ENCODE assay signal across 13 cellular contexts in genomic region chr1:157806431-157807149, GRCh38. TPM values are rescaled to one million over a fixed set of nuclear protein-coding genes. Genes with fewer than 3 reads are reported as not detected.
A peak's percentile ranks its signal among the peaks of the same experiment; 100 is the strongest.
DNase-seq lines count a peak whose midpoint lies in the region; ATAC-seq and TF ChIP-seq lines count a peak whose summit lies in the region.
"Had no signal": no experiment of that assay in that cellular context is flagged by ENCODE, and none has a peak within 500 bp of the region (broad histone marks: within the 10 kb centered on the region; RNA-seq: fewer than 3 reads in every experiment).

No MANE protein-coding gene starts in this region.

- peaks cover 60% of the 10 kb centered on the region for H3K4me1 Mint-ChIP-seq in memory B cell

- no peaks in the 10 kb centered on the region for H3K9me3 Mint-ChIP-seq in memory B cell

- ATAC-seq in GM18867 (IDR thresholded peaks at IDR 0.05; ENCODE audit: unreplicated experiment): peak; percentile 89
- ATAC-seq in GM21529 (IDR thresholded peaks at IDR 0.05; ENCODE audit: unreplicated experiment): peak; percentile 88
- ATAC-seq in HG03342 (IDR thresholded peaks at IDR 0.05; ENCODE audit: unreplicated experiment): peak; percentile 94
- peak; percentile 93 for ATAC-seq in memory B cell (ENCODE audit: low read depth)
- no peak for ATAC-seq in omental fat pad (ENCODE audit: low FRiP score)

- DNase-seq in memory B cell (ENCODE audit: low spot score in 2 of 2): peak; percentile 56 to 73
- no peak for DNase-seq in stimulated activated CD4-positive, alpha-beta T cell treated with anti-CD3 and anti-CD28 coated beads, Interleukin-1b, Interleukin-23, amount 100 ng/mL, for 48 hours
- DNase-seq in omental fat pad (ENCODE audit: low spot score): no peak
- DNase-seq in CD1c-positive myeloid dendritic cell (ENCODE audit: extremely low spot score): no peak
- DNase-seq in GDM1 (lab: John Stamatoyannopoulos, UW): no peak
- DNase-seq: colonic mucosa, hippocampal formation, KBM-7, SHP77 had no signal

- no peak for TF ChIP-seq CTCF in omental fat pad (IDR thresholded peaks at IDR 0.05)

- peak overlapping the region; percentile 82 for H3K4me3 Mint-ChIP-seq in memory B cell

- peak overlapping the region; percentile 91 for H3K27ac Mint-ChIP-seq in memory B cell

- H3K36me3 Mint-ChIP-seq in memory B cell: peaks cover 44% of the 10 kb centered on the region

- H3K27me3 Mint-ChIP-seq in memory B cell: no peaks in the 10 kb centered on the region

RNA-seq across cellular contexts. Expression of gene FCRL1, which starts 13.3 kb away (rescaled TPM):
- under 1 TPM in 3 of 4 donors, not detected in 1; 0.28 to 0.38 (median 0.32) TPM for total RNA-seq in omental fat pad
- total RNA-seq: osteoblast had no signal

RNA-seq across cellular contexts. Expression of gene FCRL2, which starts 29.7 kb away (rescaled TPM):
- under 1 TPM in 3 of 4 donors, not detected in 1; 0.32 to 0.56 (median 0.56) TPM for total RNA-seq in omental fat pad
- total RNA-seq: osteoblast had no signal

RNA-seq across cellular contexts. Expression of gene CD5L, which starts 35.0 kb away (rescaled TPM):
- under 1 TPM in 1 of 4 donors, not detected in 3; 0.46 TPM for total RNA-seq in omental fat pad
- total RNA-seq: colonic mucosa, osteoblast had no signal

Comparison
In these comparisons a context has a peak if more than half of its experiments do, and no peak if none do; other contexts are left out.
1. DNase-seq: peak in memory B cell (2 of 2); none in stimulated activated CD4-positive, alpha-beta T cell treated with anti-CD3 and anti-CD28 coated beads, Interleukin-1b, Interleukin-23, amount 100 ng/mL, for 48 hours (single experiment), omental fat pad (single experiment), CD1c-positive myeloid dendritic cell (single experiment) and GDM1 (single experiment).